In genomic region chr9:101397746-101398334, GRCh38 we compare ENCODE assay signal across 8 cellular contexts. TPM values are rescaled to one million over a fixed set of nuclear protein-coding genes. Genes with fewer than 3 reads are reported as not detected.
DNase-seq lines count a peak whose midpoint lies in the region; ATAC-seq and TF ChIP-seq lines count a peak whose summit lies in the region.

No MANE protein-coding gene starts in this region.

- H4K20me1 ChIP-seq in DOHH2 (ENCODE audit: control insufficient read depth, insufficient read depth, low read depth, low read length), result no peaks in the 10 kb centered on the region

- TF ChIP-seq CTCF in DOHH2 (IDR thresholded peaks at IDR 0.05; ENCODE audit: low read depth, low read length, poor library complexity, severe bottlenecking), result no peak
- no peak for TF ChIP-seq CTCF in foreskin keratinocyte (conservative IDR thresholded peaks at IDR 0.05)

- H3K9me3 ChIP-seq in DOHH2 (ENCODE audit: control insufficient read depth, insufficient read depth, low read length) (peaks cover 26% of the 10 kb centered on the region; the same call in 1 of the 2 replicates), T-helper 17 cell (ENCODE audit: control insufficient read depth, low read length, poor library complexity, severe bottlenecking) (no peaks in the 10 kb centered on the region), skeletal muscle satellite cell (replicated peaks; ENCODE audit: low read length) (no peaks in the 10 kb centered on the region)

- H3F3A ChIP-seq in DOHH2 (ENCODE audit: control insufficient read depth, insufficient read depth), result no peaks in the 10 kb centered on the region

- H3K9me2 ChIP-seq in DOHH2 (replicated peaks; ENCODE audit: control insufficient read depth, low read length), result no peaks in the 10 kb centered on the region

- H3K27me3 ChIP-seq in DOHH2 (ENCODE audit: control insufficient read depth, low read length), result no peaks in the 10 kb centered on the region
- H3K27me3 ChIP-seq in foreskin keratinocyte, result no peaks in the 10 kb centered on the region
- H3K27me3 ChIP-seq in skeletal muscle satellite cell (ENCODE audit: control insufficient read depth, insufficient read depth, low read length), result no peaks in the 10 kb centered on the region

- H3K9ac ChIP-seq in skeletal muscle satellite cell (ENCODE audit: low read depth, low read length), result peak overlapping the region; percentile 79

- DNase-seq in HCEC 1CT (peak; percentile 9), T-helper 17 cell (no peak), foreskin keratinocyte (peak in 1 of 2 donors; percentile 19), putamen (ENCODE audit: low spot score) (no peak), globus pallidus (ENCODE audit: low spot score) (no peak)

- ATAC-seq in T-helper 17 cell, result no peak
- no peak for ATAC-seq in foreskin keratinocyte
- ATAC-seq in GM21526 (IDR thresholded peaks at IDR 0.05; ENCODE audit: low FRiP score, unreplicated experiment), result no peak

- H3K27ac ChIP-seq in DOHH2 (ENCODE audit: low read depth, low read length) (peak overlapping the region; percentile 35), foreskin keratinocyte (peak overlapping the region; percentile 88)

- peak overlapping the region; percentile 99 for H3K4me3 Mint-ChIP-seq in T-helper 17 cell

- peak overlapping the region; percentile 86 for H3K4me3 ChIP-seq in DOHH2 (ENCODE audit: low read length)
- H3K4me3 ChIP-seq in skeletal muscle satellite cell (ENCODE audit: low read length), result peak overlapping the region; percentile 71

- H3K4me1 Mint-ChIP-seq in T-helper 17 cell, result peaks cover 48% of the 10 kb centered on the region

- H3K36me3 ChIP-seq in DOHH2 (ENCODE audit: control insufficient read depth, low read length) (peaks cover 85% of the 10 kb centered on the region), skeletal muscle satellite cell (ENCODE audit: insufficient read depth, low read length) (peaks cover 34% of the 10 kb centered on the region)

- H3K4me2 ChIP-seq in DOHH2 (ENCODE audit: low read length), result peak overlapping the region; percentile 83
- H3K4me2 ChIP-seq in skeletal muscle satellite cell (ENCODE audit: low read length), result peak overlapping the region; percentile 87

- peaks cover 86% of the 10 kb centered on the region for H3K79me2 ChIP-seq in DOHH2 (ENCODE audit: control insufficient read depth, low read length)

- peaks cover 26% of the 10 kb centered on the region for H3K4me1 ChIP-seq in DOHH2 (ENCODE audit: control insufficient read depth, low read length)
- peaks cover 6% of the 10 kb centered on the region for H3K4me1 ChIP-seq in foreskin keratinocyte
- H3K4me1 ChIP-seq in skeletal muscle satellite cell (ENCODE audit: control insufficient read depth, insufficient read depth, low read length), result peaks cover 21% of the 10 kb centered on the region

- H3K27ac Mint-ChIP-seq in T-helper 17 cell, result peak overlapping the region; percentile 99

- H3K27me3 Mint-ChIP-seq in T-helper 17 cell, result no peaks in the 10 kb centered on the region

- H3K36me3 Mint-ChIP-seq in T-helper 17 cell (ENCODE audit: low read depth), result peaks cover 20% of the 10 kb centered on the region

RNA-seq across cellular contexts. Expression of gene MRPL50, which starts 0.6 kb away (rescaled TPM):
- total RNA-seq in T-helper 17 cell (1 to 10 TPM; 6.6 TPM), foreskin keratinocyte (13.0 and 14.0 TPM in 2 replicates)
- 10.3 and 12.3 TPM in 2 replicates for polyA plus RNA-seq in foreskin keratinocyte
- 15.1 and 18.8 TPM in 2 replicates for total RNA-seq in skeletal muscle satellite cell (2012; rRNA removed)

RNA-seq across cellular contexts. Expression of gene ZNF189, which starts 0.8 kb away (rescaled TPM):
- total RNA-seq in T-helper 17 cell (1 to 10 TPM; 6.3 to 8.3 TPM), foreskin keratinocyte (10.4 and 10.9 TPM in 2 replicates)
- 3.2 and 4.0 TPM in 2 replicates for polyA plus RNA-seq in foreskin keratinocyte
- total RNA-seq in skeletal muscle satellite cell (2012; rRNA removed), result 12.9 and 15.2 TPM in 2 replicates

RNA-seq across cellular contexts. Expression of gene BAAT, which starts 13.0 kb away (rescaled TPM):
- total RNA-seq in T-helper 17 cell (not detected), foreskin keratinocyte (0.04 TPM in 1 of 2 replicates, not detected in the other)
- polyA plus RNA-seq in foreskin keratinocyte, result 0.03 and 0.04 TPM in 2 replicates
- total RNA-seq in skeletal muscle satellite cell (2012; rRNA removed), result under 0.01 and 0.44 TPM in 2 replicates

RNA-seq across cellular contexts. Expression of gene ALDOB, which starts 37.7 kb away (rescaled TPM):
- total RNA-seq in T-helper 17 cell (not detected), foreskin keratinocyte (not detected in 2 replicates)
- not detected in 2 replicates for polyA plus RNA-seq in foreskin keratinocyte
- not detected in 2 replicates for total RNA-seq in skeletal muscle satellite cell (2012; rRNA removed)
